10 cellular contexts compared by ENCODE assay signal in the genomic region with DNA sequence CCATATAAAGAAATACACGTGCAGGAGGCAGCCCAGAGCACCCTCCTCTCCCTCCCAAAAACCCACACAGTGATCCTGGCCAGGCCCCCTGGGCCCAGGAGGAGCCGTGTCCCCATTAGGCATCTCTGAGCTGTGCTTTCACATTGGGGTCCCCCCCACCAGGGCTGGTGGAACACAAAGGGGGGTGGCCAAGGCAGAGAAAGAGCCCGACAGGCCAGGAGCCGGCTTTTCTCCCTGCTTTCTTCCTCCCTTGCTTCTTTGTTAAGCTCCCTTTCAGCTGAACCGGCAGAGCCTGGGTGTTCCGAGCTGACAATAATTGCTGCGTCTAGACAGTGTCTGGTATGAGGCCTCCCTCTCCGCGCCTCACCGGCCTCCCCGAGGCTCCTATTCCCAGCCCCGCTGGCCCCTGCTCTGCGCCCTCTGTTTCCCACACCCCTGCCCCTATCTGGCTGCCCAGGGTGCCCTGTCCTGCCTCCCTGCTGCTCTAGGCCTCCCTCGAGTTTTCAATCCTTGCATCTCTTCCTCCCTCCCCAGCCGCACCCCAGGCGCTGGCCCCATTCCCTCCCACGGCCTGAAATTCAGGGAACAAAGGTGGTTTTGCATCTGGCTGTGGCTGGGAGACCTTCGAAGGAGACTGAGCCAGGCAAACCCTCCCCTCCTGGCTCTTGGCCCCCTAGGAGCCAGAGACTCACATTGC.
A peak's percentile ranks its signal among the peaks of the same experiment; 100 is the strongest.
DNase-seq lines count a peak whose midpoint lies in the region; ATAC-seq and TF ChIP-seq lines count a peak whose summit lies in the region.
"Had no signal": no experiment of that assay in that cellular context is flagged by ENCODE, and none has a peak within 500 bp of the region (broad histone marks: within the 10 kb centered on the region; RNA-seq: fewer than 3 reads in every experiment).

No MANE protein-coding gene starts in this region.

- H3K4me3 ChIP-seq in choroid plexus epithelial cell (ENCODE audit: low read depth, low read length) (no peak overlapping the region), mesodermal cell (ENCODE audit: extremely low read depth, insufficient read depth, low read length, poor library complexity, severe bottlenecking) (no peak overlapping the region), tibial artery (peak overlapping the region in 1 of 2 donors; percentile 2)

- H3K36me3 ChIP-seq in mesodermal cell (ENCODE audit: control insufficient read depth, insufficient read depth, low read length) (peaks cover 13% of the 10 kb centered on the region), tibial artery (peaks cover 9 to 23% (median 22%) of the 10 kb centered on the region in 3 donors)

- ATAC-seq in foreskin keratinocyte (no peak), HG02938 (IDR thresholded peaks at IDR 0.05; ENCODE audit: unreplicated experiment) (no peak)

- TF ChIP-seq CTCF in choroid plexus epithelial cell (conservative IDR thresholded peaks at IDR 0.05; ENCODE audit: low read depth, low read length): peak; percentile 27
- no peak for TF ChIP-seq CTCF in tibial artery (IDR thresholded peaks at IDR 0.05)
- no peak for TF ChIP-seq CTCF in foreskin keratinocyte (conservative IDR thresholded peaks at IDR 0.05)

- intact Hi-C loops in tibial artery (cut with DNase I; ENCODE audit: low total_unique reads): no loop called here

- WGBS in mesodermal cell (ENCODE audit: insufficient coverage in 2 of 2), 2 experiments: 28 to 37% methylated on average over 8 to 12 of the region's 18 CpGs

- no peaks in the 10 kb centered on the region for H3K9me3 ChIP-seq in mesodermal cell (ENCODE audit: control insufficient read depth, low read length)
- H3K9me3 ChIP-seq in tibial artery: no peaks in the 10 kb centered on the region

- no peaks in the 10 kb centered on the region for H3K27me3 ChIP-seq in tibial artery
- no peaks in the 10 kb centered on the region for H3K27me3 ChIP-seq in foreskin keratinocyte

- DNase-seq in NCI-H1105 (lab: John Stamatoyannopoulos, UW) (peak; percentile 1), NCI-H1105 treated with DMSO at 0.1 percent for 48 hours (lab: John Stamatoyannopoulos, UW) (no peak), choroid plexus epithelial cell (ENCODE audit: low read depth) (peak; percentile 85), tibial artery (peak in 1 of 2 donors; percentile 78), foreskin keratinocyte (no peak)
- DNase-seq in stimulated activated CD4-positive, alpha-beta T cell treated with anti-CD3 and anti-CD28 coated beads, Interleukin-15, amount 100 ng/mL, for 24 hours: no peak
- DNase-seq: 8988T; NK-92 treated with Interleukin-12 subunit alpha and Interleukin-12 subunit beta, amount 100 ng/mL, for 24 hours had no signal

- peaks cover 53% of the 10 kb centered on the region for H3K4me1 ChIP-seq in mesodermal cell (ENCODE audit: control insufficient read depth, insufficient read depth, low read length, poor library complexity, severe bottlenecking)
- peaks cover 10 to 56% (median 49%) of the 10 kb centered on the region in 4 donors for H3K4me1 ChIP-seq in tibial artery
- H3K4me1 ChIP-seq in foreskin keratinocyte: no peaks in the 10 kb centered on the region

- H3K27ac ChIP-seq in mesodermal cell (ENCODE audit: low read depth, low read length, severe bottlenecking): peak overlapping the region; percentile 93
- peak overlapping the region; percentile 100 for H3K27ac ChIP-seq in tibial artery
- no peak overlapping the region for H3K27ac ChIP-seq in foreskin keratinocyte

Comparison
In these comparisons a context has a peak if more than half of its experiments do, and no peak if none do; other contexts are left out.
1. DNase-seq: peak in NCI-H1105 (single experiment) and choroid plexus epithelial cell (single experiment); none in NCI-H1105 treated with DMSO at 0.1 percent for 48 hours (single experiment), stimulated activated CD4-positive, alpha-beta T cell treated with anti-CD3 and anti-CD28 coated beads, Interleukin-15, amount 100 ng/mL, for 24 hours (single experiment) and foreskin keratinocyte (0 of 2).